Comparison of ENCODE assay signal across 13 cellular contexts in the genomic region with DNA sequence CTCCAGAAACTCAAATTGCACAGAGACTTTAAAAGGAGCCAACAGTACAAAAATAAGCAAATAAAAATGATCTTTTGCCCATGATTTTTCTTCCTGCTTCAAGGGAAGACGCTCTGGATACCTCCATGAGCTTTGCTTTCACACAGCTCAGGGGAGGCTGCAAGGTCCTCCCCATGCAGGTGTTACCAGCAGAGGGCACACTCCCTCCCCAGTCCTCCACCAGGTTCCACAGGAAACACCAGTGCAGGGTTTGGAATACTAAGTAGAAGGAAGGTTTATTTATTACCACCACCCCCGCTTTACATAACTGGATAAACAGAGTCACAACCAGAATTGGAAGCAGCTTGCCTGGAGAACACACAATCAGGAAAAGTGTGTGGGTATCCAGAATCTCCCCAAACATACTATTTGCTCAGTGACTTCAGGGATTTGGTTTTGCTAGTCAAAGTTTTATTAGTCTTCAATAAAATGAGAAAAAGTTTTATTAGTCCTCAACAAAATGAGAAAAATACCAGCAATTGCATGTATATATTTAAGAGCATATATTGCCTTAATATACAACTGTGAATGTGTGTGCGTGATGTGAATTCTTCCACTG. TPM values are rescaled to one million over a fixed set of nuclear protein-coding genes. Genes with fewer than 3 reads are reported as not detected.
A peak's percentile ranks its signal among the peaks of the same experiment; 100 is the strongest.
DNase-seq lines count a peak whose midpoint lies in the region; ATAC-seq and TF ChIP-seq lines count a peak whose summit lies in the region.
"Had no signal": no experiment of that assay in that cellular context is flagged by ENCODE, and none has a peak within 500 bp of the region (broad histone marks: within the 10 kb centered on the region; RNA-seq: fewer than 3 reads in every experiment).

No MANE protein-coding gene starts in this region.

- POLR2A ChIA-PET in naive thymus-derived CD4-positive, alpha-beta T cell (lab: Charles Lee), result no interaction called here
- POLR2A ChIA-PET in naive thymus-derived CD8-positive, alpha-beta T cell (lab: Charles Lee), result no interaction called here

- no peak overlapping the region for H3K4me3 ChIP-seq in cardiac muscle cell
- no peak overlapping the region for H3K4me3 ChIP-seq in heart right ventricle
- H3K4me3 ChIP-seq in fibroblast of pulmonary artery (replicated peaks; ENCODE audit: low read depth, low read length), result no peak overlapping the region
- no peak overlapping the region for H3K4me3 ChIP-seq in naive thymus-derived CD4-positive, alpha-beta T cell (ENCODE audit: low read length)
- H3K4me3 ChIP-seq: stomach had no signal

- ATAC-seq in heart right ventricle (no peak), left cardiac atrium (no peak), omental fat pad (ENCODE audit: low FRiP score) (no peak)
- no peak for ATAC-seq in naive thymus-derived CD4-positive, alpha-beta T cell
- ATAC-seq in naive thymus-derived CD8-positive, alpha-beta T cell, result no peak
- ATAC-seq: activated naive CD8-positive, alpha-beta T cell treated with anti-CD3 and anti-CD28 coated beads, Interleukin-2, amount 50 U/mL, for 24 hours had no signal

- DNase-seq in cardiac muscle cell (ENCODE audit: low read depth in 1 of 2, low spot score in 1 of 2) (peak; percentile 16 to 28), heart right ventricle (no peak), OCI-M1 (lab: John Stamatoyannopoulos, UW) (peak; percentile 36), fibroblast of pulmonary artery (ENCODE audit: low read depth) (no peak), left cardiac atrium (no peak), omental fat pad (ENCODE audit: low spot score) (no peak)
- no peak for DNase-seq in naive thymus-derived CD4-positive, alpha-beta T cell
- DNase-seq in naive thymus-derived CD8-positive, alpha-beta T cell, result no peak
- DNase-seq: activated naive CD8-positive, alpha-beta T cell treated with anti-CD3 and anti-CD28 coated beads, Interleukin-2, amount 50 U/mL, for 24 hours; DMS79 treated with DMSO at 0.1 percent for 48 hours; stomach had no signal

- H3K27ac ChIP-seq in cardiac muscle cell (no peak overlapping the region), heart right ventricle (no peak overlapping the region)
- H3K27ac ChIP-seq in naive thymus-derived CD4-positive, alpha-beta T cell (ENCODE audit: low read depth, low read length), result no peak overlapping the region
- H3K27ac ChIP-seq: stomach had no signal

- no peaks in the 10 kb centered on the region for H3K4me1 Mint-ChIP-seq in naive thymus-derived CD4-positive, alpha-beta T cell
- H3K4me1 Mint-ChIP-seq in naive thymus-derived CD8-positive, alpha-beta T cell, result peaks cover 0 to 2% (median 0%) of the 10 kb centered on the region in 4 donors
- H3K4me1 Mint-ChIP-seq: activated naive CD8-positive, alpha-beta T cell treated with anti-CD3 and anti-CD28 coated beads, Interleukin-2, amount 50 U/mL, for 24 hours had no signal

- TF ChIP-seq CTCF in cardiac muscle cell (IDR thresholded peaks at IDR 0.05; ENCODE audit: low read depth, low read length), result peak; percentile 45
- peak in 3 of 9 donors; percentile 16 to 35 (median 17) for TF ChIP-seq CTCF in heart right ventricle (IDR thresholded peaks at IDR 0.05)
- peak; percentile 40 for TF ChIP-seq CTCF in fibroblast of pulmonary artery (IDR thresholded peaks at IDR 0.05; ENCODE audit: low read length, missing control alignments)
- TF ChIP-seq CTCF in omental fat pad (IDR thresholded peaks at IDR 0.05), result no peak

- no peaks in the 10 kb centered on the region for H3K36me3 Mint-ChIP-seq in naive thymus-derived CD4-positive, alpha-beta T cell
- no peaks in the 10 kb centered on the region for H3K36me3 Mint-ChIP-seq in naive thymus-derived CD8-positive, alpha-beta T cell

- H3K9me3 ChIP-seq in cardiac muscle cell (ENCODE audit: low read depth) (no peaks in the 10 kb centered on the region), heart right ventricle (no peaks in the 10 kb centered on the region)
- no peaks in the 10 kb centered on the region for H3K9me3 ChIP-seq in naive thymus-derived CD4-positive, alpha-beta T cell (ENCODE audit: control insufficient read depth in 2 of 3, low read length in 3 of 3)
- H3K9me3 ChIP-seq: stomach had no signal

- intact Hi-C loops in heart right ventricle (cut with DNase I), result no loop called here
- intact Hi-C loops in naive thymus-derived CD4-positive, alpha-beta T cell (cut with micrococcal nuclease), result no loop called here
- intact Hi-C loops in left cardiac atrium (cut with DNase I), result no loop called here

- no peak overlapping the region for H3K27ac Mint-ChIP-seq in naive thymus-derived CD4-positive, alpha-beta T cell
- H3K27ac Mint-ChIP-seq in naive thymus-derived CD8-positive, alpha-beta T cell, result no peak overlapping the region
- H3K27ac Mint-ChIP-seq: activated naive CD8-positive, alpha-beta T cell treated with anti-CD3 and anti-CD28 coated beads, Interleukin-2, amount 50 U/mL, for 24 hours; T-helper 1 cell treated with Interleukin-12 subunit alpha and Interleukin-12 subunit beta and Interleukin-4 antibody, amounts not matched to agents 30 μg/mL and 1 μg/mL, for 36 hours had no signal

- peaks cover 3 to 25% (median 13%) of the 10 kb centered on the region in 5 donors for H3K27me3 Mint-ChIP-seq in naive thymus-derived CD4-positive, alpha-beta T cell
- peaks cover 3 to 27% (median 11%) of the 10 kb centered on the region in 5 donors for H3K27me3 Mint-ChIP-seq in naive thymus-derived CD8-positive, alpha-beta T cell

- no peak overlapping the region for H3K4me3 Mint-ChIP-seq in naive thymus-derived CD4-positive, alpha-beta T cell
- H3K4me3 Mint-ChIP-seq in naive thymus-derived CD8-positive, alpha-beta T cell, result no peak overlapping the region
- H3K4me3 Mint-ChIP-seq: activated naive CD8-positive, alpha-beta T cell treated with anti-CD3 and anti-CD28 coated beads, Interleukin-2, amount 50 U/mL, for 24 hours; T-helper 1 cell treated with Interleukin-12 subunit alpha and Interleukin-12 subunit beta and Interleukin-4 antibody, amounts not matched to agents 30 μg/mL and 1 μg/mL, for 36 hours had no signal

- CTCF ChIA-PET in naive thymus-derived CD4-positive, alpha-beta T cell (lab: Charles Lee), result no interaction called here

- no peaks in the 10 kb centered on the region for H3K36me3 ChIP-seq in cardiac muscle cell
- H3K36me3 ChIP-seq in heart right ventricle, result no peaks in the 10 kb centered on the region
- H3K36me3 ChIP-seq in naive thymus-derived CD4-positive, alpha-beta T cell (ENCODE audit: control insufficient read depth in 2 of 3, insufficient read depth in 3 of 3, low read length in 3 of 3), result no peaks in the 10 kb centered on the region
- H3K36me3 ChIP-seq: stomach had no signal

- peaks cover 0 to 5% (median 0%) of the 10 kb centered on the region in 11 donors for H3K9me3 Mint-ChIP-seq in naive thymus-derived CD4-positive, alpha-beta T cell
- peaks cover 0 to 2% (median 0%) of the 10 kb centered on the region in 9 donors for H3K9me3 Mint-ChIP-seq in naive thymus-derived CD8-positive, alpha-beta T cell
- H3K9me3 Mint-ChIP-seq: activated naive CD8-positive, alpha-beta T cell treated with anti-CD3 and anti-CD28 coated beads, Interleukin-2, amount 50 U/mL, for 24 hours; T-helper 1 cell treated with Interleukin-12 subunit alpha and Interleukin-12 subunit beta and Interleukin-4 antibody, amounts not matched to agents 30 μg/mL and 1 μg/mL, for 36 hours had no signal

- WGBS in heart right ventricle, 2 donors, result 59 to 66% methylated on average over 3 of the region's 3 CpGs

- H3K27me3 ChIP-seq in cardiac muscle cell, result no peaks in the 10 kb centered on the region
- H3K27me3 ChIP-seq in heart right ventricle, result no peaks in the 10 kb centered on the region
- no peaks in the 10 kb centered on the region for H3K27me3 ChIP-seq in naive thymus-derived CD4-positive, alpha-beta T cell (ENCODE audit: control insufficient read depth in 2 of 2, insufficient read depth in 2 of 2, low read length in 2 of 2)
- H3K27me3 ChIP-seq: stomach had no signal

- H3K4me1 ChIP-seq in cardiac muscle cell (ENCODE audit: low read depth) (no peaks in the 10 kb centered on the region), heart right ventricle (no peaks in the 10 kb centered on the region)
- no peaks in the 10 kb centered on the region for H3K4me1 ChIP-seq in naive thymus-derived CD4-positive, alpha-beta T cell (ENCODE audit: control insufficient read depth in 2 of 2, insufficient read depth in 2 of 2, low read length in 2 of 2)
- H3K4me1 ChIP-seq: stomach had no signal

RNA-seq across cellular contexts. Expression of a gene that starts 37.3 kb away (rescaled TPM):
- total RNA-seq in cardiac muscle cell, result 0.27 TPM in 1 of 2 replicates, not detected in the other
- 0.07 TPM in 1 of 2 replicates, not detected in the other for polyA plus RNA-seq in cardiac muscle cell
- not detected for total RNA-seq in heart right ventricle
- polyA plus RNA-seq in heart right ventricle, result not detected
- total RNA-seq in naive thymus-derived CD4-positive, alpha-beta T cell, result not detected
- polyA plus RNA-seq in naive thymus-derived CD4-positive, alpha-beta T cell, result not detected
- not detected for total RNA-seq in left cardiac atrium
- total RNA-seq in omental fat pad, result not detected
- not detected for total RNA-seq in naive thymus-derived CD8-positive, alpha-beta T cell
- polyA plus RNA-seq in naive thymus-derived CD8-positive, alpha-beta T cell, result not detected
- total RNA-seq: renal cortical epithelial cell, stomach had no signal
- polyA plus RNA-seq: stomach had no signal

Comparison
In these comparisons a context has a peak if more than half of its experiments do, and no peak if none do; other contexts are left out.
1. DNase-seq: peak in cardiac muscle cell (2 of 2) and OCI-M1 (single experiment); none in heart right ventricle (0 of 2), fibroblast of pulmonary artery (single experiment), naive thymus-derived CD4-positive, alpha-beta T cell (0 of 9), left cardiac atrium (single experiment), omental fat pad (single experiment) and naive thymus-derived CD8-positive, alpha-beta T cell (0 of 10).
2. CTCF ChIP-seq: peak in cardiac muscle cell (single experiment) and fibroblast of pulmonary artery (single experiment); none in omental fat pad (0 of 3).